ENCODE assay signal across 20 cellular contexts in the genomic region with DNA sequence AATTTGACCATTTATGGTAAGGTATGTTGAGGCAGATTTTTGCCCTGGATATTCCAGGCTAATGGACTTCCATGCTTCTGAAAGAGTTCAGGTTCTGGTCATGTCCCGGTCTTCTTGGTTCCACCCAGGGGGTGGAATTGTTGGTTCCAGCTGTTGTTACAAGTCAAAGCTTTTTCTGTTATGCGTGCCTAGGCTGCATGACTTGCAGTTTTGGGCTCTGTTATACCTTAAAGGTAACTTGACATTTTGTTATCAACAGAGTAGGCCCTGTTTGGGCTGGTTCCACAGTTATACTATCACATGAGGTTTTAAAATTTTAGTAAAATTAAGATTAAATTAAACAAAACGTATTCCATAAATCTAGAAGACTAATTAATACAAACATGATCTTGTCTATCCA.
DNase-seq lines count a peak whose midpoint lies in the region; ATAC-seq, FAIRE-seq and TF ChIP-seq lines count a peak whose summit lies in the region.
"Had no signal": no experiment of that assay in that cellular context is flagged by ENCODE, and none has a peak within 500 bp of the region (broad histone marks: within the 10 kb centered on the region; RNA-seq: fewer than 3 reads in every experiment).

No MANE protein-coding gene starts in this region.

- intact Hi-C loops in HepG2 (cut with micrococcal nuclease; ENCODE audit: unreplicated experiment) (no loop called here), right lobe of liver (cut with DNase I) (no loop called here), body of pancreas (cut with DNase I) (no loop called here)

- H3K79me2 ChIP-seq in HepG2 (ENCODE audit: insufficient read depth, low read length) = no peaks in the 10 kb centered on the region

- H3K36me3 Mint-ChIP-seq in activated naive CD4-positive, alpha-beta T cell treated with anti-CD3 and anti-CD28 coated beads, Interleukin-2, amount 10 ng/mL, durations not matched to agents 7 days and 5 days = no peaks in the 10 kb centered on the region
- H3K36me3 Mint-ChIP-seq: CD14-positive monocyte; CD4-positive, alpha-beta memory T cell had no signal

- POLR2A ChIA-PET in HepG2 (lab: Yijun Ruan, JAX) = no interaction called here

- no peak for TF ChIP-seq EP300 in HepG2 (IDR thresholded peaks at IDR 0.05; ENCODE audit: low read depth in 2 of 2, low read length in 2 of 2)
- no peak for TF ChIP-seq EP300 in HepG2 (CRISPR knock-in tag; IDR thresholded peaks at IDR 0.05; ENCODE audit: borderline replicate concordance)

- CTCF ChIA-PET in HepG2 (lab: Yijun Ruan, JAX; ENCODE audit: low intra/inter-chr PET ratio, low total read pairs) = no interaction called here
- CTCF ChIA-PET in activated naive CD4-positive, alpha-beta T cell treated with anti-CD3 and anti-CD28 coated beads, Interleukin-2, amount 10 ng/mL, durations not matched to agents 7 days and 5 days (lab: Charles Lee) = no interaction called here

- H3K27ac ChIP-seq in HepG2 (ENCODE audit: extremely low read length, insufficient read depth, low read length) (no peak overlapping the region), right lobe of liver (no peak overlapping the region), body of pancreas (peak overlapping the region in 2 of 4 donors; percentile 11 to 49), substantia nigra (ENCODE audit: low read depth, low read length, poor library complexity, severe bottlenecking) (no peak overlapping the region)
- H3K27ac ChIP-seq: 22Rv1, BLaER1 had no signal

- ATAC-seq in HepG2 = no peak
- no peak for ATAC-seq in right lobe of liver
- ATAC-seq in body of pancreas = peak; percentile 47

- no peak overlapping the region for H3K27ac Mint-ChIP-seq in activated naive CD4-positive, alpha-beta T cell treated with anti-CD3 and anti-CD28 coated beads, Interleukin-2, amount 10 ng/mL, durations not matched to agents 7 days and 5 days
- H3K27ac Mint-ChIP-seq: CD14-positive monocyte; CD4-positive, alpha-beta memory T cell; IgD-negative memory B cell had no signal

- no peaks in the 10 kb centered on the region for H3K9me3 ChIP-seq in HepG2 (ENCODE audit: low read length)
- no peaks in the 10 kb centered on the region for H3K9me3 ChIP-seq in right lobe of liver
- no peaks in the 10 kb centered on the region for H3K9me3 ChIP-seq in body of pancreas
- H3K9me3 ChIP-seq: BLaER1 had no signal

- peaks cover 6% of the 10 kb centered on the region for H3K27me3 Mint-ChIP-seq in activated naive CD4-positive, alpha-beta T cell treated with anti-CD3 and anti-CD28 coated beads, Interleukin-2, amount 10 ng/mL, durations not matched to agents 7 days and 5 days
- H3K27me3 Mint-ChIP-seq: IgD-negative memory B cell had no signal

- no TSS peak for BruUV-seq in HepG2 (replicated peaks; lab: Mats Ljungman, UMichigan)

- H2AFZ ChIP-seq in HepG2 (ENCODE audit: low read length) = no peak overlapping the region

- TF ChIP-seq CTCF in HepG2 (CRISPR knock-in tag; IDR thresholded peaks at IDR 0.05) = no peak
- no peak for TF ChIP-seq CTCF in right lobe of liver (IDR thresholded peaks at IDR 0.05)
- no peak for TF ChIP-seq CTCF in body of pancreas (IDR thresholded peaks at IDR 0.05)

- H3K4me3 ChIP-seq in HepG2 (replicated peaks in 1 of 3; ENCODE audit: insufficient read depth in 1 of 3, low read depth in 2 of 3, low read length in 3 of 3) = no peak overlapping the region
- H3K4me3 ChIP-seq in right lobe of liver = no peak overlapping the region
- no peak overlapping the region for H3K4me3 ChIP-seq in body of pancreas
- H3K4me3 ChIP-seq: BLaER1 had no signal

- H3K4me3 Mint-ChIP-seq in activated naive CD4-positive, alpha-beta T cell treated with anti-CD3 and anti-CD28 coated beads, Interleukin-2, amount 10 ng/mL, durations not matched to agents 7 days and 5 days = no peak overlapping the region
- H3K4me3 Mint-ChIP-seq: CD14-positive monocyte; CD4-positive, alpha-beta memory T cell; H9; IgD-negative memory B cell had no signal

- no peak for DNase-seq in HepG2 (ENCODE audit: low spot score)
- no peak for DNase-seq in right lobe of liver
- DNase-seq in body of pancreas = peak in 1 of 4 donors; percentile 10
- DNase-seq in iPS DF 19.7 (ENCODE audit: low read depth, low spot score) = peak; percentile 3
- DNase-seq in activated naive CD4-positive, alpha-beta T cell treated with anti-CD3 and anti-CD28 coated beads, Interleukin-2, amount 10 ng/mL, durations not matched to agents 7 days and 5 days = no peak
- no peak for DNase-seq in HUDEP-2 (lab: John Stamatoyannopoulos, UW; ENCODE audit: unreplicated experiment in 76 of 76)
- no peak for DNase-seq in substantia nigra (lab: John Stamatoyannopoulos, UW)
- DNase-seq: CD4-positive, alpha-beta memory T cell; DMS153; DMS79; GDM1; GOT3; KG1 had no signal

- FAIRE-seq in HepG2 (lab: Jason Lieb, UNC) = no peak
- FAIRE-seq: GM12892, GM18507 had no signal

- in situ Hi-C loops in HepG2 (cut with HindIII; ENCODE audit: extremely low pct_ligation_motif_present, low pct_unique_long_range_greater_than_20kb) = no loop called here

- H3K36me3 ChIP-seq in HepG2 (replicated peaks in 1 of 2; ENCODE audit: control insufficient read depth in 1 of 2, insufficient read depth in 2 of 2, low read length in 2 of 2) = no peaks in the 10 kb centered on the region
- no peaks in the 10 kb centered on the region for H3K36me3 ChIP-seq in right lobe of liver
- no peaks in the 10 kb centered on the region for H3K36me3 ChIP-seq in body of pancreas (replicated peaks in 1 of 2; ENCODE audit: insufficient read depth in 1 of 2, low read depth in 2 of 2)
- H3K36me3 ChIP-seq: BLaER1 had no signal

- no peaks in the 10 kb centered on the region for H3K4me1 Mint-ChIP-seq in activated naive CD4-positive, alpha-beta T cell treated with anti-CD3 and anti-CD28 coated beads, Interleukin-2, amount 10 ng/mL, durations not matched to agents 7 days and 5 days
- H3K4me1 Mint-ChIP-seq: CD14-positive monocyte; CD4-positive, alpha-beta memory T cell had no signal

- no peaks in the 10 kb centered on the region for H4K20me1 ChIP-seq in HepG2 (ENCODE audit: insufficient read depth, low read length)
- H4K20me1 ChIP-seq: BLaER1 had no signal

- H3K4me1 ChIP-seq in HepG2 (ENCODE audit: insufficient read depth, low read length) = no peaks in the 10 kb centered on the region
- no peaks in the 10 kb centered on the region for H3K4me1 ChIP-seq in right lobe of liver
- H3K4me1 ChIP-seq in body of pancreas = peaks cover 35% of the 10 kb centered on the region
- H3K4me1 ChIP-seq: BLaER1 had no signal

- H3K9ac ChIP-seq in HepG2 (ENCODE audit: insufficient read depth, low read depth, low read length) = no peak overlapping the region
- H3K9ac ChIP-seq: BLaER1 had no signal

- H3K4me2 ChIP-seq in HepG2 (ENCODE audit: low read depth, low read length) = no peak overlapping the region
- H3K4me2 ChIP-seq: BLaER1 had no signal

- TF ChIP-seq POLR2A in HepG2 (IDR thresholded peaks at IDR 0.05; ENCODE audit: insufficient read depth in 1 of 2, low read depth in 2 of 2, low read length in 2 of 2) (no peak), right lobe of liver (IDR thresholded peaks at IDR 0.05) (no peak), body of pancreas (IDR thresholded peaks at IDR 0.05) (no peak)

- H3K27me3 ChIP-seq in HepG2 (ENCODE audit: control insufficient read depth in 1 of 2, insufficient read depth in 2 of 2, low read length in 2 of 2) (no peaks in the 10 kb centered on the region), right lobe of liver (no peaks in the 10 kb centered on the region), body of pancreas (no peaks in the 10 kb centered on the region)
- H3K27me3 ChIP-seq: BLaER1 had no signal

- H3K9me3 Mint-ChIP-seq in activated naive CD4-positive, alpha-beta T cell treated with anti-CD3 and anti-CD28 coated beads, Interleukin-2, amount 10 ng/mL, durations not matched to agents 7 days and 5 days = no peaks in the 10 kb centered on the region
- H3K9me3 Mint-ChIP-seq: CD14-positive monocyte; CD4-positive, alpha-beta memory T cell; H9; IgD-negative memory B cell had no signal

- no peak for TF ChIP-seq RAD21 in HepG2 (CRISPR knock-in tag; IDR thresholded peaks at IDR 0.05)

- WGBS in HepG2 (ENCODE audit: low lambda C conversion rate) = 10% methylated on average over 3 of the region's 3 CpGs
- WGBS in right lobe of liver (ENCODE audit: insufficient coverage, low coverage, low lambda C conversion rate, missing lambda C conversion rate) = 53% methylated on average over 3 of the region's 3 CpGs
- WGBS in body of pancreas, 2 donors = 60% methylated on average over 3 of the region's 3 CpGs

TF ChIP-seq in HepG2, 621 proteins besides CTCF, POLR2A, EP300 and RAD21 (continues in another document):
- peak; percentile 59 for TF ChIP-seq NFE2L2 (IDR thresholded peaks at IDR 0.05; ENCODE audit: low read length)
- TF ChIP-seq TBX2 (CRISPR knock-in tag; IDR thresholded peaks at IDR 0.05; ENCODE audit: borderline replicate concordance) = no peak
